ENCODE assay signal across 8 cellular contexts in genomic region chr3:107985496-107985895, GRCh38.
A peak's percentile ranks its signal among the peaks of the same experiment; 100 is the strongest.
DNase-seq lines count a peak whose midpoint lies in the region; ATAC-seq, FAIRE-seq and TF ChIP-seq lines count a peak whose summit lies in the region.

No MANE protein-coding gene starts in this region.

- H3K27ac Mint-ChIP-seq in astrocyte (ENCODE audit: unreplicated experiment), result no peak overlapping the region

- H3K79me2 ChIP-seq in astrocyte (ENCODE audit: insufficient read depth, low read length), result no peaks in the 10 kb centered on the region

- H3K27ac ChIP-seq in astrocyte (ENCODE audit: low read depth, low read length) (no peak overlapping the region), RWPE1 (no peak overlapping the region)

- peak overlapping the region; percentile 69 for H2AFZ ChIP-seq in astrocyte (ENCODE audit: low read depth, low read length)

- H3K9me3 ChIP-seq in astrocyte (ENCODE audit: insufficient read depth, low read depth, low read length), result no peaks in the 10 kb centered on the region

- no peaks in the 10 kb centered on the region for H3K36me3 Mint-ChIP-seq in astrocyte (ENCODE audit: low read depth, unreplicated experiment)

- no peak overlapping the region for H3K9ac ChIP-seq in astrocyte (ENCODE audit: low read length)

- no peaks in the 10 kb centered on the region for H3K36me3 ChIP-seq in astrocyte (ENCODE audit: insufficient read depth, low read length)

- CTCF ChIA-PET in RWPE1 (lab: Yijun Ruan, JAX), result interaction anchor here (0.5 kb wide), 1 partner anchor 39 kb away, joined by 4 read pairs; no protein-coding TSS in a partner anchor

- POLR2A ChIA-PET in RWPE1 (lab: Yijun Ruan, JAX; ENCODE audit: low non-redundant PET), result no interaction called here

- H3K27me3 ChIP-seq in astrocyte (ENCODE audit: insufficient read depth, low read length), result no peaks in the 10 kb centered on the region

- ATAC-seq in GM21390 (IDR thresholded peaks at IDR 0.05; ENCODE audit: unreplicated experiment), result peak; percentile 91
- ATAC-seq in HG03565 (IDR thresholded peaks at IDR 0.05; ENCODE audit: unreplicated experiment), result peak; percentile 92

- peaks cover 30% of the 10 kb centered on the region for H3K4me1 ChIP-seq in astrocyte (ENCODE audit: insufficient read depth, low read length)

- no peak overlapping the region for H3K4me2 ChIP-seq in astrocyte (ENCODE audit: low read length)

- no peak for FAIRE-seq in astrocyte (lab: Jason Lieb, UNC)

- H3K9me3 Mint-ChIP-seq in astrocyte (ENCODE audit: unreplicated experiment), result no peaks in the 10 kb centered on the region

- DNase-seq in ELR (ENCODE audit: low read depth) (peak; percentile 70), astrocyte (ENCODE audit: low read depth) (no peak), amniotic stem cell (lab: John Stamatoyannopoulos, UW) (no peak), OCI-M2 (lab: John Stamatoyannopoulos, UW; ENCODE audit: unreplicated experiment) (no peak), RWPE1 (ENCODE audit: low spot score) (no peak), inferior parietal cortex (ENCODE audit: extremely low spot score) (no peak)

- H3K4me1 Mint-ChIP-seq in astrocyte (ENCODE audit: low read depth, unreplicated experiment), result peaks cover 4% of the 10 kb centered on the region

- H3K4me3 Mint-ChIP-seq in astrocyte (ENCODE audit: unreplicated experiment), result no peak overlapping the region

- no peak overlapping the region for H3K4me3 ChIP-seq in astrocyte (ENCODE audit: insufficient read depth, low read depth, low read length)

- TF ChIP-seq CTCF in astrocyte (IDR thresholded peaks at IDR 0.05; ENCODE audit: insufficient read depth, low read depth, low read length), result no peak
- TF ChIP-seq CTCF in RWPE1 (conservative IDR thresholded peaks at IDR 0.05; ENCODE audit: low read depth), result no peak

- no peaks in the 10 kb centered on the region for H4K20me1 ChIP-seq in astrocyte (ENCODE audit: insufficient read depth, low read length)

- peaks cover 5% of the 10 kb centered on the region for H3K27me3 Mint-ChIP-seq in astrocyte (ENCODE audit: low read depth, unreplicated experiment)
